In the genomic region with DNA sequence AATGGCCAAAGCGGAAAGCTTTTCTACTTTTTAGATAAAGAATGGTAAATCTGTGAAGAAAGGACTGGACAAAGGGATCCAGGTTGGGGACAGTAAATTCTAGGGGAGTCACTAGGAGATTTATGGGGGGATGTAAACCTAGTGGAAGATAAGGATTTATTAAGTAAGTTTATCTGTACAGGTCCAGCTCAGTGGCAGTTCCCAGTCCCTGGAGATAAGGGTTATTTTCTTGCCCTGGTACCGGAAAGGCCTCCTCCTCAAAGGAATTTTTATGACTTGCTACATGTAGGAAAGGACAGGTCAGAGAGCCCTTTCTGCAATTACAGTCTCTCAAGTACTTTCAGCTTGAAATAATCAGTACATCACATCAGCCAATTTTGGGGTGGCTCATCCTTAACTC, we compare ENCODE assay signal across 1 cellular context.
TF ChIP-seq lines count a peak whose summit lies in the region.

No MANE protein-coding gene starts in this region.

TF ChIP-seq in K562, 482 proteins besides CTCF, POLR2A, EP300 and RAD21 (continued from another document and continues in another):
- TF ChIP-seq, protein P1, sequence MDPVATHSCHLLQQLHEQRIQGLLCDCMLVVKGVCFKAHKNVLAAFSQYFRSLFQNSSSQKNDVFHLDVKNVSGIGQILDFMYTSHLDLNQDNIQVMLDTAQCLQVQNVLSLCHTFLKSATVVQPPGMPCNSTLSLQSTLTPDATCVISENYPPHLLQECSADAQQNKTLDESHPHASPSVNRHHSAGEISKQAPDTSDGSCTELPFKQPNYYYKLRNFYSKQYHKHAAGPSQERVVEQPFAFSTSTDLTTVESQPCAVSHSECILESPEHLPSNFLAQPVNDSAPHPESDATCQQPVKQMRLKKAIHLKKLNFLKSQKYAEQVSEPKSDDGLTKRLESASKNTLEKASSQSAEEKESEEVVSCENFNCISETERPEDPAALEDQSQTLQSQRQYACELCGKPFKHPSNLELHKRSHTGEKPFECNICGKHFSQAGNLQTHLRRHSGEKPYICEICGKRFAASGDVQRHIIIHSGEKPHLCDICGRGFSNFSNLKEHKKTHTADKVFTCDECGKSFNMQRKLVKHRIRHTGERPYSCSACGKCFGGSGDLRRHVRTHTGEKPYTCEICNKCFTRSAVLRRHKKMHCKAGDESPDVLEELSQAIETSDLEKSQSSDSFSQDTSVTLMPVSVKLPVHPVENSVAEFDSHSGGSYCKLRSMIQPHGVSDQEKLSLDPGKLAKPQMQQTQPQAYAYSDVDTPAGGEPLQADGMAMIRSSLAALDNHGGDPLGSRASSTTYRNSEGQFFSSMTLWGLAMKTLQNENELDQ (CRISPR knock-in tag; IDR thresholded peaks at IDR 0.05; ENCODE audit: borderline replicate concordance): no peak
- no peak for TF ChIP-seq ZZZ3 (IDR thresholded peaks at IDR 0.05)
- TF ChIP-seq ELF4 (CRISPR knock-in tag; IDR thresholded peaks at IDR 0.05): no peak
- peak; percentile 65 for TF ChIP-seq TAL1 (IDR thresholded peaks at IDR 0.05)
- peak; percentile 34 for TF ChIP-seq CCNT2 (IDR thresholded peaks at IDR 0.05; ENCODE audit: borderline replicate concordance, extremely low read depth, insufficient read length, low read depth, low read length)
- TF ChIP-seq USF2 (CRISPR knock-in tag; IDR thresholded peaks at IDR 0.05): no peak
- no peak for TF ChIP-seq ZNF561 (CRISPR knock-in tag; conservative IDR thresholded peaks at IDR 0.05)
- TF ChIP-seq ZC3H4 (CRISPR knock-in tag; IDR thresholded peaks at IDR 0.05; ENCODE audit: borderline replicate concordance): no peak
- 0 out of 2 replicates have a peak, but pooled peaks have one; percentile 7 for TF ChIP-seq PKNOX1 (IDR thresholded peaks at IDR 0.05)
- no peak for TF ChIP-seq NR3C1 (CRISPR knock-in tag; IDR thresholded peaks at IDR 0.05)
- peak in 1 of 2 experiments; percentile 10; a peak in 1 of 4 replicates for TF ChIP-seq KDM1A (IDR thresholded peaks at IDR 0.05)
- no peak for TF ChIP-seq HDAC3 (IDR thresholded peaks at IDR 0.05; ENCODE audit: borderline replicate concordance, partially characterized antibody)
- peak; percentile 76 for TF ChIP-seq MEIS2 (IDR thresholded peaks at IDR 0.05; ENCODE audit: partially characterized antibody)
- no peak for TF ChIP-seq LEF1 (IDR thresholded peaks at IDR 0.05)
- TF ChIP-seq MEF2D (tag; conservative IDR thresholded peaks at IDR 0.05; ENCODE audit: low read depth): 0 out of 2 replicates have a peak, but pooled peaks have one; percentile 33
- no peak for TF ChIP-seq TRIM25 (IDR thresholded peaks at IDR 0.05; ENCODE audit: borderline replicate concordance)
- TF ChIP-seq, protein P2, sequence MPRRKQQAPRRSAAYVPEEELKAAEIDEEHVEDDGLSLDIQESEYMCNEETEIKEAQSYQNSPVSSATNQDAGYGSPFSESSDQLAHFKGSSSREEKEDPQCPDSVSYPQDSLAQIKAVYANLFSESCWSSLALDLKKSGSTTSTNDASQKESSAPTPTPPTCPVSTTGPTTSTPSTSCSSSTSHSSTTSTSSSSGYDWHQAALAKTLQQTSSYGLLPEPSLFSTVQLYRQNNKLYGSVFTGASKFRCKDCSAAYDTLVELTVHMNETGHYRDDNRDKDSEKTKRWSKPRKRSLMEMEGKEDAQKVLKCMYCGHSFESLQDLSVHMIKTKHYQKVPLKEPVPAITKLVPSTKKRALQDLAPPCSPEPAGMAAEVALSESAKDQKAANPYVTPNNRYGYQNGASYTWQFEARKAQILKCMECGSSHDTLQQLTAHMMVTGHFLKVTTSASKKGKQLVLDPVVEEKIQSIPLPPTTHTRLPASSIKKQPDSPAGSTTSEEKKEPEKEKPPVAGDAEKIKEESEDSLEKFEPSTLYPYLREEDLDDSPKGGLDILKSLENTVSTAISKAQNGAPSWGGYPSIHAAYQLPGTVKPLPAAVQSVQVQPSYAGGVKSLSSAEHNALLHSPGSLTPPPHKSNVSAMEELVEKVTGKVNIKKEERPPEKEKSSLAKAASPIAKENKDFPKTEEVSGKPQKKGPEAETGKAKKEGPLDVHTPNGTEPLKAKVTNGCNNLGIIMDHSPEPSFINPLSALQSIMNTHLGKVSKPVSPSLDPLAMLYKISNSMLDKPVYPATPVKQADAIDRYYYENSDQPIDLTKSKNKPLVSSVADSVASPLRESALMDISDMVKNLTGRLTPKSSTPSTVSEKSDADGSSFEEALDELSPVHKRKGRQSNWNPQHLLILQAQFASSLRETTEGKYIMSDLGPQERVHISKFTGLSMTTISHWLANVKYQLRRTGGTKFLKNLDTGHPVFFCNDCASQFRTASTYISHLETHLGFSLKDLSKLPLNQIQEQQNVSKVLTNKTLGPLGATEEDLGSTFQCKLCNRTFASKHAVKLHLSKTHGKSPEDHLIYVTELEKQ (CRISPR knock-in tag; IDR thresholded peaks at IDR 0.05): no peak
- TF ChIP-seq PHF8 (IDR thresholded peaks at IDR 0.05; ENCODE audit: borderline replicate concordance, low read length): no peak
- TF ChIP-seq, protein P3, sequence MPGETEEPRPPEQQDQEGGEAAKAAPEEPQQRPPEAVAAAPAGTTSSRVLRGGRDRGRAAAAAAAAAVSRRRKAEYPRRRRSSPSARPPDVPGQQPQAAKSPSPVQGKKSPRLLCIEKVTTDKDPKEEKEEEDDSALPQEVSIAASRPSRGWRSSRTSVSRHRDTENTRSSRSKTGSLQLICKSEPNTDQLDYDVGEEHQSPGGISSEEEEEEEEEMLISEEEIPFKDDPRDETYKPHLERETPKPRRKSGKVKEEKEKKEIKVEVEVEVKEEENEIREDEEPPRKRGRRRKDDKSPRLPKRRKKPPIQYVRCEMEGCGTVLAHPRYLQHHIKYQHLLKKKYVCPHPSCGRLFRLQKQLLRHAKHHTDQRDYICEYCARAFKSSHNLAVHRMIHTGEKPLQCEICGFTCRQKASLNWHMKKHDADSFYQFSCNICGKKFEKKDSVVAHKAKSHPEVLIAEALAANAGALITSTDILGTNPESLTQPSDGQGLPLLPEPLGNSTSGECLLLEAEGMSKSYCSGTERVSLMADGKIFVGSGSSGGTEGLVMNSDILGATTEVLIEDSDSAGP (CRISPR knock-in tag; IDR thresholded peaks at IDR 0.05): no peak
- TF ChIP-seq, protein P4, sequence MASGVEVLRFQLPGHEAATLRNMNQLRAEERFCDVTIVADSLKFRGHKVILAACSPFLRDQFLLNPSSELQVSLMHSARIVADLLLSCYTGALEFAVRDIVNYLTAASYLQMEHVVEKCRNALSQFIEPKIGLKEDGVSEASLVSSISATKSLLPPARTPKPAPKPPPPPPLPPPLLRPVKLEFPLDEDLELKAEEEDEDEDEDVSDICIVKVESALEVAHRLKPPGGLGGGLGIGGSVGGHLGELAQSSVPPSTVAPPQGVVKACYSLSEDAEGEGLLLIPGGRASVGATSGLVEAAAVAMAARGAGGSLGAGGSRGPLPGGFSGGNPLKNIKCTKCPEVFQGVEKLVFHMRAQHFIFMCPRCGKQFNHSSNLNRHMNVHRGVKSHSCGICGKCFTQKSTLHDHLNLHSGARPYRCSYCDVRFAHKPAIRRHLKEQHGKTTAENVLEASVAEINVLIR (CRISPR knock-in tag; IDR thresholded peaks at IDR 0.05): no peak
- no peak for TF ChIP-seq JUND (IDR thresholded peaks at IDR 0.05; ENCODE audit: borderline replicate concordance, low read depth, low read length)
- no peak; the same call in 2 of the 3 replicates for TF ChIP-seq JUND (tag; IDR thresholded peaks at IDR 0.05; ENCODE audit: borderline replicate concordance, low read depth, low read length)
- TF ChIP-seq, protein P5, sequence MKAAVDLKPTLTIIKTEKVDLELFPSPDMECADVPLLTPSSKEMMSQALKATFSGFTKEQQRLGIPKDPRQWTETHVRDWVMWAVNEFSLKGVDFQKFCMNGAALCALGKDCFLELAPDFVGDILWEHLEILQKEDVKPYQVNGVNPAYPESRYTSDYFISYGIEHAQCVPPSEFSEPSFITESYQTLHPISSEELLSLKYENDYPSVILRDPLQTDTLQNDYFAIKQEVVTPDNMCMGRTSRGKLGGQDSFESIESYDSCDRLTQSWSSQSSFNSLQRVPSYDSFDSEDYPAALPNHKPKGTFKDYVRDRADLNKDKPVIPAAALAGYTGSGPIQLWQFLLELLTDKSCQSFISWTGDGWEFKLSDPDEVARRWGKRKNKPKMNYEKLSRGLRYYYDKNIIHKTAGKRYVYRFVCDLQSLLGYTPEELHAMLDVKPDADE (conservative IDR thresholded peaks at IDR 0.05; ENCODE audit: control insufficient read depth, low read depth, low read length): no peak
- TF ChIP-seq BCLAF1 (IDR thresholded peaks at IDR 0.05; ENCODE audit: borderline replicate concordance in 1 of 2, control insufficient read depth in 1 of 2, low read depth in 2 of 2, low read length in 1 of 2): no peak
- TF ChIP-seq, protein P6, sequence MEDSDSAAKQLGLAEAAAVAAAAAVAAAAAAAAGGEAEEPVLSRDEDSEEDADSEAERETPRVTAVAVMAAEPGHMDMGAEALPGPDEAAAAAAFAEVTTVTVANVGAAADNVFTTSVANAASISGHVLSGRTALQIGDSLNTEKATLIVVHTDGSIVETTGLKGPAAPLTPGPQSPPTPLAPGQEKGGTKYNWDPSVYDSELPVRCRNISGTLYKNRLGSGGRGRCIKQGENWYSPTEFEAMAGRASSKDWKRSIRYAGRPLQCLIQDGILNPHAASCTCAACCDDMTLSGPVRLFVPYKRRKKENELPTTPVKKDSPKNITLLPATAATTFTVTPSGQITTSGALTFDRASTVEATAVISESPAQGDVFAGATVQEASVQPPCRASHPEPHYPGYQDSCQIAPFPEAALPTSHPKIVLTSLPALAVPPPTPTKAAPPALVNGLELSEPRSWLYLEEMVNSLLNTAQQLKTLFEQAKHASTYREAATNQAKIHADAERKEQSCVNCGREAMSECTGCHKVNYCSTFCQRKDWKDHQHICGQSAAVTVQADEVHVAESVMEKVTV (CRISPR knock-in tag; IDR thresholded peaks at IDR 0.05): no peak
- no peak for TF ChIP-seq RAD51 (IDR thresholded peaks at IDR 0.05; ENCODE audit: borderline replicate concordance, low read depth)
- peak; percentile 35 for TF ChIP-seq SMAD1 (IDR thresholded peaks at IDR 0.05; ENCODE audit: low read depth, low read length, partially characterized antibody)
- no peak for TF ChIP-seq SPI1 (IDR thresholded peaks at IDR 0.05; ENCODE audit: borderline replicate concordance, low read depth, low read length)
- TF ChIP-seq NFYB (IDR thresholded peaks at IDR 0.05; ENCODE audit: extremely low read depth, insufficient read length): no peak
- TF ChIP-seq HDGF (IDR thresholded peaks at IDR 0.05): no peak
- no peak for TF ChIP-seq CREB1 (IDR thresholded peaks at IDR 0.05)
- no peak for TF ChIP-seq CREB1 (CRISPR knock-in tag; IDR thresholded peaks at IDR 0.05)
